ENCODE assay signal across 9 cellular contexts in genomic region chr22:39148727-39149535, GRCh38. TPM values are rescaled to one million over a fixed set of nuclear protein-coding genes. Genes with fewer than 3 reads are reported as not detected.
DNase-seq lines count a peak whose midpoint lies in the region; ATAC-seq and TF ChIP-seq lines count a peak whose summit lies in the region.
"Had no signal": no experiment of that assay in that cellular context is flagged by ENCODE, and none has a peak within 500 bp of the region (broad histone marks: within the 10 kb centered on the region; RNA-seq: fewer than 3 reads in every experiment).

No MANE protein-coding gene starts in this region.

- DNase-seq in NCI-H69 (lab: John Stamatoyannopoulos, UW) (peak; percentile 32), activated gamma-delta T cell (lab: John Stamatoyannopoulos, UW) (peak; percentile 56), kidney tubule cell (ENCODE audit: low spot score) (peak; percentile 23), foreskin keratinocyte (no peak), COLO829 (ENCODE audit: low spot score) (no peak), NCI-H510A (lab: John Stamatoyannopoulos, UW) (no peak)
- peak; percentile 79 for DNase-seq in stimulated activated CD8-positive, alpha-beta memory T cell treated with anti-CD3 and anti-CD28 coated beads, Interleukin-4, amount 100 ng/mL, for 48 hours

- no peak overlapping the region for H3K27ac ChIP-seq in foreskin keratinocyte

- peaks cover 5% of the 10 kb centered on the region for H3K4me1 ChIP-seq in foreskin keratinocyte

- H3K27me3 ChIP-seq in foreskin keratinocyte: peaks cover 14% of the 10 kb centered on the region

- TF ChIP-seq CTCF in foreskin keratinocyte (conservative IDR thresholded peaks at IDR 0.05): no peak

- no peak for ATAC-seq in foreskin keratinocyte
- no peak for ATAC-seq in HG02852 (IDR thresholded peaks at IDR 0.05; ENCODE audit: unreplicated experiment)
- ATAC-seq: Panc1 had no signal

RNA-seq across cellular contexts. Expression of gene CBX7, which starts 3.5 kb away (rescaled TPM):
- total RNA-seq in foreskin keratinocyte: 1.1 and 1.2 TPM in 2 replicates
- polyA plus RNA-seq in foreskin keratinocyte: 0.86 and 1.2 TPM in 2 replicates

RNA-seq across cellular contexts. Expression of gene APOBEC3H, which starts 51.9 kb away (rescaled TPM):
- total RNA-seq in foreskin keratinocyte: 0.24 and 0.39 TPM in 2 replicates
- 0.16 and 0.51 TPM in 2 replicates for polyA plus RNA-seq in foreskin keratinocyte

Comparison
In these comparisons a context has a peak if more than half of its experiments do, and no peak if none do; other contexts are left out.
1. DNase-seq: peak in NCI-H69 (single experiment), activated gamma-delta T cell (single experiment), kidney tubule cell (single experiment) and stimulated activated CD8-positive, alpha-beta memory T cell treated with anti-CD3 and anti-CD28 coated beads, Interleukin-4, amount 100 ng/mL, for 48 hours (single experiment); none in foreskin keratinocyte (0 of 2), COLO829 (single experiment) and NCI-H510A (single experiment).